32 cellular contexts compared by ENCODE assay signal in genomic region chr9:95332860-95333259, GRCh38.
"Had no signal": no experiment of that assay in that cellular context is flagged by ENCODE, and none has a peak within 500 bp of the region (broad histone marks: within the 10 kb centered on the region; RNA-seq: fewer than 3 reads in every experiment).

No MANE protein-coding gene starts in this region.

- H3K4me1 ChIP-seq: ascending aorta had no signal

- H3K27ac ChIP-seq: ascending aorta, cardiac muscle cell, SJSA1, VCaP had no signal

- H3K27ac Mint-ChIP-seq: activated B cell treated with CpG ODN at 0.5 μM for 24 hours; activated CD4-positive, alpha-beta memory T cell treated with anti-CD3 and anti-CD28 coated beads for 36 hours; activated naive CD4-positive, alpha-beta T cell treated with anti-CD3 and anti-CD28 coated beads for 36 hours; activated naive CD4-positive, alpha-beta T cell treated with anti-CD3 and anti-CD28 coated beads, Interleukin-2, amount 50 U/mL, for 72 hours; activated naive CD8-positive, alpha-beta T cell treated with anti-CD3 and anti-CD28 coated beads, Interleukin-2, amount 50 U/mL, for 24 hours; activated T-helper 1 cell treated with anti-CD3 and anti-CD28 coated beads, Interleukin-12 subunit alpha, Interleukin-12 subunit beta, Interleukin-2, Interleukin-4 antibody, amounts not matched to agents 30 ng/mL and 10 ng/mL and 1 ng/mL, durations not matched to agents 14 hours and 24 hours and 36 hours had no signal

- H3K36me3 Mint-ChIP-seq: activated CD4-positive, alpha-beta memory T cell treated with anti-CD3 and anti-CD28 coated beads for 36 hours; activated naive CD4-positive, alpha-beta T cell treated with anti-CD3 and anti-CD28 coated beads, Interleukin-2, amount 50 U/mL, for 72 hours had no signal

- H3K4me3 Mint-ChIP-seq: activated B cell treated with CpG ODN at 0.5 μM for 24 hours; activated CD4-positive, alpha-beta memory T cell treated with anti-CD3 and anti-CD28 coated beads for 36 hours; activated naive CD4-positive, alpha-beta T cell treated with anti-CD3 and anti-CD28 coated beads for 36 hours; activated naive CD8-positive, alpha-beta T cell treated with anti-CD3 and anti-CD28 coated beads, Interleukin-2, amount 50 U/mL, for 24 hours; activated T-cell treated with anti-CD3 and anti-CD28 coated beads, Interleukin-2, amount 50 U/mL, for 4 hours; activated T-helper 1 cell treated with anti-CD3 and anti-CD28 coated beads, Interleukin-12 subunit alpha, Interleukin-12 subunit beta, Interleukin-2, Interleukin-4 antibody, amounts not matched to agents 30 ng/mL and 10 ng/mL and 1 ng/mL, durations not matched to agents 14 hours and 24 hours and 36 hours; central memory CD8-positive, alpha-beta T cell had no signal

- ATAC-seq: activated naive CD4-positive, alpha-beta T cell treated with anti-CD3 and anti-CD28 coated beads, Interleukin-2, amount 50 U/mL, for 72 hours; activated naive CD8-positive, alpha-beta T cell treated with anti-CD3 and anti-CD28 coated beads, Interleukin-2, amount 50 U/mL, for 24 hours; activated T-cell treated with anti-CD3 and anti-CD28 coated beads, Interleukin-2, amount 50 U/mL, for 4 hours; Panc1 had no signal

- DNase-seq: activated B cell treated with CpG ODN at 0.5 μM for 24 hours; activated CD4-positive, alpha-beta memory T cell treated with anti-CD3 and anti-CD28 coated beads for 36 hours; activated CD4-positive, alpha-beta T cell treated with anti-CD3 and anti-CD28 coated beads for 4 hours; activated CD4-positive, alpha-beta T cell treated with anti-CD3 and anti-CD28 coated beads, Interleukin-2, amount 50 U/mL, for 1 hour; activated CD4-positive, CD25-positive, alpha-beta regulatory T cell treated with anti-CD3 and anti-CD28 coated beads, Interleukin-2, amount 50 U/mL, for 72 hours; activated CD8-positive, alpha-beta memory T cell treated with anti-CD3 and anti-CD28 coated beads, Interleukin-2, amount 50 U/mL, for 4 hours; activated gamma-delta T cell treated with Interleukin-2 at 50 U/mL for 16 hours; activated naive CD4-positive, alpha-beta T cell treated with anti-CD3 and anti-CD28 coated beads for 36 hours; activated naive CD8-positive, alpha-beta T cell treated with anti-CD3 and anti-CD28 coated beads, Interleukin-2, amount 50 U/mL, for 24 hours; activated T-cell treated with anti-CD3 and anti-CD28 coated beads for 4 hours; activated T-cell treated with anti-CD3 and anti-CD28 coated beads, Interleukin-2, amount 50 U/mL, for 4 hours; amygdala; NCI-H1105; NCI-H1417 treated with DMSO at 0.1 percent for 48 hours; NCI-H1930; NCI-H2081 treated with DMSO at 0.1 percent for 48 hours; NCI-H226; NCI-H446 treated with DMSO at 0.1 percent for 48 hours; NCI-H524 treated with DMSO at 0.1 percent for 48 hours; SHP77 treated with DMSO at 0.1 percent for 48 hours; SW 1271; T-helper 1 cell; T-helper 2 cell; T-helper 9 cell had no signal

- H3K4me3 ChIP-seq: ascending aorta, cardiac muscle cell, SJSA1 had no signal

- H3K4me1 Mint-ChIP-seq: activated B cell treated with CpG ODN at 0.5 μM for 24 hours; activated naive CD8-positive, alpha-beta T cell treated with anti-CD3 and anti-CD28 coated beads, Interleukin-2, amount 50 U/mL, for 24 hours; central memory CD8-positive, alpha-beta T cell had no signal

- H3K36me3 ChIP-seq: ascending aorta, cardiac muscle cell, SJSA1 had no signal

- H3K27me3 ChIP-seq: ascending aorta, cardiac muscle cell, SJSA1 had no signal

- H3K9me3 ChIP-seq: ascending aorta, SJSA1 had no signal

- H3K9me3 Mint-ChIP-seq: activated B cell treated with CpG ODN at 0.5 μM for 24 hours; activated naive CD4-positive, alpha-beta T cell treated with anti-CD3 and anti-CD28 coated beads for 36 hours; activated naive CD4-positive, alpha-beta T cell treated with anti-CD3 and anti-CD28 coated beads, Interleukin-2, amount 50 U/mL, for 72 hours; activated naive CD8-positive, alpha-beta T cell treated with anti-CD3 and anti-CD28 coated beads, Interleukin-2, amount 50 U/mL, for 24 hours; activated T-cell treated with anti-CD3 and anti-CD28 coated beads, Interleukin-2, amount 50 U/mL, for 4 hours; activated T-helper 1 cell treated with anti-CD3 and anti-CD28 coated beads, Interleukin-12 subunit alpha, Interleukin-12 subunit beta, Interleukin-2, Interleukin-4 antibody, amounts not matched to agents 30 ng/mL and 10 ng/mL and 1 ng/mL, durations not matched to agents 14 hours and 24 hours and 36 hours; central memory CD8-positive, alpha-beta T cell had no signal
